ENCODE assay signal across 10 cellular contexts in genomic region chr6:47437592-47437991, GRCh38. TPM values are rescaled to one million over a fixed set of nuclear protein-coding genes. Genes with fewer than 3 reads are reported as not detected.
DNase-seq lines count a peak whose midpoint lies in the region; ATAC-seq, FAIRE-seq and TF ChIP-seq lines count a peak whose summit lies in the region.
"Had no signal": no experiment of that assay in that cellular context is flagged by ENCODE, and none has a peak within 500 bp of the region (broad histone marks: within the 10 kb centered on the region; RNA-seq: fewer than 3 reads in every experiment).

No MANE protein-coding gene starts in this region.

- TF ChIP-seq POLR2A in K562 (conservative IDR thresholded peaks at IDR 0.05) (no peak), H54 (IDR thresholded peaks at IDR 0.05; ENCODE audit: low read depth, low read length) (no peak)

- H3K4me2 ChIP-seq in K562 (ENCODE audit: insufficient read depth, low read length) = no peak overlapping the region

- peaks cover 0 to 12% of the 10 kb centered on the region in 2 experiments; a peak in 4 of 5 replicates for H3K4me1 ChIP-seq in K562 (replicated peaks in 1 of 2; ENCODE audit: control insufficient read depth in 2 of 2, insufficient read depth in 2 of 2, low read length in 2 of 2)
- H3K4me1 ChIP-seq: right atrium auricular region had no signal

- DNase-seq in K562 (ENCODE audit: extremely low read depth in 1 of 4, low spot score in 3 of 4) (peak in 1 of 4 experiments; percentile 51), DMS53 (lab: John Stamatoyannopoulos, UW) (no peak), HT-29 (ENCODE audit: low spot score) (no peak), H54 (ENCODE audit: insufficient read length, low spot score) (no peak)
- no peak for DNase-seq in activated naive CD4-positive, alpha-beta T cell treated with anti-CD3 and anti-CD28 coated beads, Interleukin-2, amount 10 ng/mL, durations not matched to agents 7 days and 5 days

- H4K20me1 ChIP-seq in K562 (replicated peaks; ENCODE audit: control insufficient read depth, insufficient read depth, low read length) = no peaks in the 10 kb centered on the region

- TF ChIP-seq RAD21 in K562 (CRISPR knock-in tag; conservative IDR thresholded peaks at IDR 0.05 in 1 of 2, IDR thresholded peaks at IDR 0.05 in 1 of 2) = no peak

- in situ Hi-C loops in K562 (cut with MboI) = no loop called here

- H3K4me3 ChIP-seq in K562 = no peak overlapping the region
- H3K4me3 ChIP-seq: right atrium auricular region had no signal

- no peaks in the 10 kb centered on the region for H3K9me3 Mint-ChIP-seq in activated naive CD4-positive, alpha-beta T cell treated with anti-CD3 and anti-CD28 coated beads, Interleukin-2, amount 10 ng/mL, durations not matched to agents 7 days and 5 days

- POLR2A ChIA-PET in K562 (lab: Yijun Ruan, JAX) = interaction anchor here (0.7 to 1.0 kb wide), 4 partner anchors 16 to 40 kb away, joined by 3 to 4 read pairs (median 3); partner anchors contain the start of gene CD2AP

- H3K9ac ChIP-seq in K562 (ENCODE audit: insufficient read depth in 1 of 2, low read depth in 2 of 2, low read length in 2 of 2) = no peak overlapping the region

- H3K9me1 ChIP-seq in K562 (ENCODE audit: control insufficient read depth, insufficient read depth, low read length) = no peaks in the 10 kb centered on the region

- TF ChIP-seq CTCF in K562 (IDR thresholded peaks at IDR 0.05 in 2 of 3, conservative IDR thresholded peaks at IDR 0.05 in 1 of 3; ENCODE audit: insufficient read depth in 2 of 3, low read depth in 1 of 3, low read length in 3 of 3) = no peak

- FAIRE-seq in K562 (lab: Jason Lieb, UNC) (peak; percentile 44), H54 (lab: Jason Lieb, UNC) (no peak)
- FAIRE-seq: endothelial cell of umbilical vein had no signal

- 22% methylated on average over 4 of the region's 4 CpGs for WGBS in K562 (ENCODE audit: insufficient coverage, low coverage, missing lambda C conversion rate)

- ATAC-seq in GM18520 (IDR thresholded peaks at IDR 0.05; ENCODE audit: unreplicated experiment) = peak; percentile 48
- ATAC-seq in GM21576 (IDR thresholded peaks at IDR 0.05; ENCODE audit: unreplicated experiment) = peak; percentile 63
- ATAC-seq in HG03342 (IDR thresholded peaks at IDR 0.05; ENCODE audit: unreplicated experiment) = peak; percentile 68
- ATAC-seq in K562 = peak; percentile 72

- H3K4me3 Mint-ChIP-seq in activated naive CD4-positive, alpha-beta T cell treated with anti-CD3 and anti-CD28 coated beads, Interleukin-2, amount 10 ng/mL, durations not matched to agents 7 days and 5 days = no peak overlapping the region

- no peak overlapping the region for H3K27ac Mint-ChIP-seq in activated naive CD4-positive, alpha-beta T cell treated with anti-CD3 and anti-CD28 coated beads, Interleukin-2, amount 10 ng/mL, durations not matched to agents 7 days and 5 days

- H3K9me3 ChIP-seq in K562 (replicated peaks; ENCODE audit: control insufficient read depth, insufficient read depth, low read depth, low read length) = no peaks in the 10 kb centered on the region

- no peaks in the 10 kb centered on the region for H3K36me3 ChIP-seq in K562 (ENCODE audit: control insufficient read depth, insufficient read depth, low read length)
- H3K36me3 ChIP-seq: right atrium auricular region had no signal

- H2AFZ ChIP-seq in K562 (ENCODE audit: low read depth, low read length) = peak overlapping the region; percentile 49

- CTCF ChIA-PET in K562 (lab: Yijun Ruan, JAX; ENCODE audit: low intra/inter-chr PET ratio) = no interaction called here
- CTCF ChIA-PET in activated naive CD4-positive, alpha-beta T cell treated with anti-CD3 and anti-CD28 coated beads, Interleukin-2, amount 10 ng/mL, durations not matched to agents 7 days and 5 days (lab: Charles Lee) = no interaction called here

- no peaks in the 10 kb centered on the region for H3K36me3 Mint-ChIP-seq in activated naive CD4-positive, alpha-beta T cell treated with anti-CD3 and anti-CD28 coated beads, Interleukin-2, amount 10 ng/mL, durations not matched to agents 7 days and 5 days

- H3K27ac ChIP-seq in K562 (ENCODE audit: extremely low read depth, low read depth, low read length) = no peak overlapping the region
- H3K27ac ChIP-seq: right atrium auricular region had no signal

- H3K4me1 Mint-ChIP-seq in activated naive CD4-positive, alpha-beta T cell treated with anti-CD3 and anti-CD28 coated beads, Interleukin-2, amount 10 ng/mL, durations not matched to agents 7 days and 5 days = no peaks in the 10 kb centered on the region

- H3K79me2 ChIP-seq in K562 (ENCODE audit: control insufficient read depth, insufficient read depth, low read length) = no peaks in the 10 kb centered on the region

- no peaks in the 10 kb centered on the region for H3K27me3 ChIP-seq in K562 (ENCODE audit: control insufficient read depth in 2 of 2, insufficient read depth in 2 of 2, low read length in 2 of 2)
- H3K27me3 ChIP-seq: right atrium auricular region had no signal

- intact Hi-C loops in K562 (cut with micrococcal nuclease) = no loop called here

- H3K27me3 Mint-ChIP-seq in activated naive CD4-positive, alpha-beta T cell treated with anti-CD3 and anti-CD28 coated beads, Interleukin-2, amount 10 ng/mL, durations not matched to agents 7 days and 5 days = peaks cover 15% of the 10 kb centered on the region

- no peak; the same call in 1 of the 2 replicates for TF ChIP-seq EP300 in K562 (IDR thresholded peaks at IDR 0.05; ENCODE audit: low read length)

- no TSS peak for BruUV-seq in K562 (replicated peaks; lab: Mats Ljungman, UMichigan)

TF ChIP-seq in K562, 482 proteins besides CTCF, POLR2A, EP300 and RAD21 (continues in another document):
- TF ChIP-seq CXXC5 (CRISPR knock-in tag; IDR thresholded peaks at IDR 0.05) = 0 out of 2 replicates have a peak, but pooled peaks have one; percentile 27
- peak; percentile 16; the same call in 1 of the 2 replicates for TF ChIP-seq SPI1 (IDR thresholded peaks at IDR 0.05; ENCODE audit: borderline replicate concordance, low read depth, low read length)
- TF ChIP-seq ARID1B (IDR thresholded peaks at IDR 0.05) = peak; percentile 25; the same call in 1 of the 2 replicates
- TF ChIP-seq, protein P1, sequence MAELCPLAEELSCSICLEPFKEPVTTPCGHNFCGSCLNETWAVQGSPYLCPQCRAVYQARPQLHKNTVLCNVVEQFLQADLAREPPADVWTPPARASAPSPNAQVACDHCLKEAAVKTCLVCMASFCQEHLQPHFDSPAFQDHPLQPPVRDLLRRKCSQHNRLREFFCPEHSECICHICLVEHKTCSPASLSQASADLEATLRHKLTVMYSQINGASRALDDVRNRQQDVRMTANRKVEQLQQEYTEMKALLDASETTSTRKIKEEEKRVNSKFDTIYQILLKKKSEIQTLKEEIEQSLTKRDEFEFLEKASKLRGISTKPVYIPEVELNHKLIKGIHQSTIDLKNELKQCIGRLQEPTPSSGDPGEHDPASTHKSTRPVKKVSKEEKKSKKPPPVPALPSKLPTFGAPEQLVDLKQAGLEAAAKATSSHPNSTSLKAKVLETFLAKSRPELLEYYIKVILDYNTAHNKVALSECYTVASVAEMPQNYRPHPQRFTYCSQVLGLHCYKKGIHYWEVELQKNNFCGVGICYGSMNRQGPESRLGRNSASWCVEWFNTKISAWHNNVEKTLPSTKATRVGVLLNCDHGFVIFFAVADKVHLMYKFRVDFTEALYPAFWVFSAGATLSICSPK (IDR thresholded peaks at IDR 0.05; ENCODE audit: borderline replicate concordance) = no peak
- no peak for TF ChIP-seq CBFB (CRISPR knock-in tag; IDR thresholded peaks at IDR 0.05)

RNA-seq across cellular contexts. Expression of gene CD2AP, which starts 40.0 kb away (rescaled TPM):
- 24.9 and 139 TPM in 2 replicates for total RNA-seq in K562 (2011; cell fraction: chromatin; rRNA removed; ENCODE audit: low replicate concordance)
- total RNA-seq in K562 (2011; cell fraction: nucleolus; rRNA removed) = 13.0 and 23.4 TPM in 2 replicates
- 36.8 and 45.6 TPM in 2 replicates for total RNA-seq in K562 (2011; cell fraction: nucleoplasm; rRNA removed)
- total RNA-seq in K562 (2014; rRNA removed) = 31.4 and 38.7 TPM in 2 replicates
- total RNA-seq in K562 (2014; rRNA removed; fragmentation: Illumina TruSeq; extraction: Trizol) = 69.7 and 81.5 TPM in 2 replicates
- 63.8 and 68.9 TPM in 2 replicates for total RNA-seq in K562 (2015; rRNA removed; fragmentation: Illumina TruSeq; extraction: Trizol)
- total RNA-seq in K562 (2021) = 41.3 TPM in 2 replicates
- 20.8 and 35.5 TPM in 2 replicates for polyA plus RNA-seq in K562 (2011; rRNA removed)
- polyA plus RNA-seq in K562 (2011; cell fraction: cytosol; rRNA removed) = 3.8 and 7.0 TPM in 2 replicates
- polyA plus RNA-seq in K562 (2011; cell fraction: nucleus; rRNA removed) = 10.8 and 13.3 TPM in 2 replicates
- polyA plus RNA-seq in K562 (2012) = 24.5 and 29.3 TPM in 2 replicates
- polyA plus RNA-seq in K562 (2014; fragmentation: Illumina TruSeq; extraction: Trizol) = 35.6 and 50.2 TPM in 2 replicates
- 10 to 100 TPM in 1 of 2 experiments, 1 to 10 TPM in 1; 9.4 to 15.9 TPM for polyA plus RNA-seq in K562 (2014; fragmentation: Nextera tagmentation; extraction: Ambion mirVana)
- polyA plus RNA-seq in K562 (2014; rRNA removed) = 23.8 and 25.9 TPM in 2 replicates
- polyA minus RNA-seq in K562 (2011; rRNA and poly(A)+ RNA removed) = 47.6 and 49.9 TPM in 2 replicates
- 14.7 and 22.0 TPM in 2 replicates for polyA minus RNA-seq in K562 (2011; cell fraction: cytosol; rRNA and poly(A)+ RNA removed)
- 37.4 and 69.4 TPM in 2 replicates for polyA minus RNA-seq in K562 (2011; cell fraction: nucleus; rRNA and poly(A)+ RNA removed)
- total RNA-seq in HT-29 (2014; rRNA removed; shearing (Covaris generic)) = 22.0 and 23.4 TPM in 2 replicates
